ENCODE assay signal across 3 cellular contexts in genomic region chr22:39650996-39651782, GRCh38.
TF ChIP-seq lines count a peak whose summit lies in the region.

No MANE protein-coding gene starts in this region.

TF ChIP-seq in GM23338, 12 proteins besides CTCF, POLR2A, EP300 and RAD21 (continues in another document):
- TF ChIP-seq EZH2phosphoT487 (IDR thresholded peaks at IDR 0.05; ENCODE audit: unreplicated experiment) (no peak), CREB1 (CRISPR knock-in tag; IDR thresholded peaks at IDR 0.05; ENCODE audit: low read depth) (no peak), NANOG (IDR thresholded peaks at IDR 0.05; ENCODE audit: borderline replicate concordance) (no peak), JUNB (IDR thresholded peaks at IDR 0.05; ENCODE audit: unreplicated experiment) (no peak), ZNF331 (CRISPR knock-in tag; IDR thresholded peaks at IDR 0.05; ENCODE audit: low read depth) (no peak), REST (IDR thresholded peaks at IDR 0.05; ENCODE audit: unreplicated experiment) (no peak), POLR2AphosphoS5 (IDR thresholded peaks at IDR 0.05; ENCODE audit: low read depth) (no peak)
- TF ChIP-seq, protein P1, sequence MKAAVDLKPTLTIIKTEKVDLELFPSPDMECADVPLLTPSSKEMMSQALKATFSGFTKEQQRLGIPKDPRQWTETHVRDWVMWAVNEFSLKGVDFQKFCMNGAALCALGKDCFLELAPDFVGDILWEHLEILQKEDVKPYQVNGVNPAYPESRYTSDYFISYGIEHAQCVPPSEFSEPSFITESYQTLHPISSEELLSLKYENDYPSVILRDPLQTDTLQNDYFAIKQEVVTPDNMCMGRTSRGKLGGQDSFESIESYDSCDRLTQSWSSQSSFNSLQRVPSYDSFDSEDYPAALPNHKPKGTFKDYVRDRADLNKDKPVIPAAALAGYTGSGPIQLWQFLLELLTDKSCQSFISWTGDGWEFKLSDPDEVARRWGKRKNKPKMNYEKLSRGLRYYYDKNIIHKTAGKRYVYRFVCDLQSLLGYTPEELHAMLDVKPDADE (IDR thresholded peaks at IDR 0.05): no peak

TF ChIP-seq in IMR-90, 13 proteins besides CTCF, POLR2A, EP300 and RAD21:
- no peak for TF ChIP-seq CHD1 (IDR thresholded peaks at IDR 0.05; ENCODE audit: low read depth, low read length)

TF ChIP-seq in K562, 482 proteins besides CTCF, POLR2A, EP300 and RAD21:
- TF ChIP-seq BACH1 (tag; IDR thresholded peaks at IDR 0.05) (no peak), ZBTB33 (CRISPR knock-in tag; IDR thresholded peaks at IDR 0.05) (peak; percentile 66; the same call in 1 of the 2 replicates), HEY1 (CRISPR knock-in tag; IDR thresholded peaks at IDR 0.05; ENCODE audit: borderline replicate concordance) (no peak)
TF ChIP-seq in K562: peak in this region for 1.
